ENCODE assay signal across 1 cellular context in genomic region chr3:170811928-170812591, GRCh38.
TF ChIP-seq lines count a peak whose summit lies in the region.

No MANE protein-coding gene starts in this region.

TF ChIP-seq in K562, 482 proteins besides CTCF, POLR2A, EP300 and RAD21 (continued from another document and continues in another):
- TF ChIP-seq ZBTB26 (CRISPR knock-in tag; IDR thresholded peaks at IDR 0.05) (0 out of 2 replicates have a peak, but pooled peaks have one; percentile 53), ZNF175 (CRISPR knock-in tag; IDR thresholded peaks at IDR 0.05; ENCODE audit: low read depth) (no peak), CBX3 (IDR thresholded peaks at IDR 0.05; ENCODE audit: borderline replicate concordance in 1 of 2, low read length in 2 of 2) (peak in 1 of 2 experiments; percentile 55; a peak in 1 of 3 replicates), BCOR (IDR thresholded peaks at IDR 0.05) (0 out of 2 replicates have a peak, but pooled peaks have one; percentile 52), VEZF1 (CRISPR knock-in tag; IDR thresholded peaks at IDR 0.05) (peak; percentile 87), KHSRP (IDR thresholded peaks at IDR 0.05) (no peak), JUN (IDR thresholded peaks at IDR 0.05; ENCODE audit: borderline replicate concordance, low read depth, low read length) (peak; percentile 34; the same call in 1 of the 2 replicates), JUN (CRISPR knock-in tag; IDR thresholded peaks at IDR 0.05; ENCODE audit: borderline replicate concordance) (no peak), MLLT1 (IDR thresholded peaks at IDR 0.05) (peak; percentile 76 to 80; a peak in 3 of 4 replicates), NCOA6 (IDR thresholded peaks at IDR 0.05) (no peak), EHMT2 (IDR thresholded peaks at IDR 0.05) (peak; percentile 51; the same call in 1 of the 2 replicates), MNT (conservative IDR thresholded peaks at IDR 0.05) (0 out of 4 replicates have a peak, but pooled peaks of 1 of the 2 experiments have one; percentile 22), ZNF592 (IDR thresholded peaks at IDR 0.05) (peak; percentile 83), ZNF23 (CRISPR knock-in tag; IDR thresholded peaks at IDR 0.05) (no peak), KDM2B (CRISPR knock-in tag; IDR thresholded peaks at IDR 0.05) (no peak), FOXP4 (CRISPR knock-in tag; IDR thresholded peaks at IDR 0.05; ENCODE audit: borderline replicate concordance) (no peak), ATF7 (IDR thresholded peaks at IDR 0.05) (peak; percentile 21; the same call in 1 of the 2 replicates), DMBX1 (CRISPR knock-in tag; IDR thresholded peaks at IDR 0.05; ENCODE audit: borderline replicate concordance) (0 out of 2 replicates have a peak, but pooled peaks have one; percentile 21), PTBP1 (IDR thresholded peaks at IDR 0.05; ENCODE audit: low read depth, low read length) (no peak), TEAD4 (IDR thresholded peaks at IDR 0.05; ENCODE audit: low read length) (no peak), TEAD4 (CRISPR knock-in tag; IDR thresholded peaks at IDR 0.05; ENCODE audit: borderline replicate concordance) (no peak), TAL1 (IDR thresholded peaks at IDR 0.05) (peak; percentile 3; the same call in 1 of the 2 replicates), KLF16 (IDR thresholded peaks at IDR 0.05) (peak; percentile 25; the same call in 1 of the 2 replicates), CXXC5 (CRISPR knock-in tag; IDR thresholded peaks at IDR 0.05) (0 out of 2 replicates have a peak, but pooled peaks have one; percentile 20), RBM14 (IDR thresholded peaks at IDR 0.05; ENCODE audit: borderline replicate concordance, insufficient read depth, low read depth, low read length) (no peak), XRCC5 (IDR thresholded peaks at IDR 0.05; ENCODE audit: low read depth, low read length) (peak; percentile 33; the same call in 1 of the 2 replicates), MEF2A (IDR thresholded peaks at IDR 0.05; ENCODE audit: control insufficient read depth, low read depth, low read length) (no peak), HLTF (IDR thresholded peaks at IDR 0.05) (0 out of 2 replicates have a peak, but pooled peaks have one; percentile 49), HDAC3 (IDR thresholded peaks at IDR 0.05; ENCODE audit: borderline replicate concordance, partially characterized antibody) (peak; percentile 27), ARID1B (IDR thresholded peaks at IDR 0.05) (0 out of 2 replicates have a peak, but pooled peaks have one; percentile 31), PATZ1 (CRISPR knock-in tag; IDR thresholded peaks at IDR 0.05; ENCODE audit: borderline replicate concordance) (no peak), PHF21A (IDR thresholded peaks at IDR 0.05; ENCODE audit: borderline replicate concordance, low read depth) (no peak; the same call in 1 of the 2 replicates), LCOR (CRISPR knock-in tag; IDR thresholded peaks at IDR 0.05) (peak; percentile 62; the same call in 1 of the 2 replicates), POLR2AphosphoS5 (IDR thresholded peaks at IDR 0.05; ENCODE audit: control insufficient read depth, insufficient read depth, low read depth, low read length) (no peak), DEAF1 (CRISPR knock-in tag; IDR thresholded peaks at IDR 0.05) (peak; percentile 96), MTA1 (IDR thresholded peaks at IDR 0.05; ENCODE audit: borderline replicate concordance) (0 out of 2 replicates have a peak, but pooled peaks have one; percentile 44), SMAD4 (CRISPR knock-in tag; conservative IDR thresholded peaks at IDR 0.05) (peak; percentile 47), ARID2 (IDR thresholded peaks at IDR 0.05) (peak; percentile 96; the same call in 1 of the 2 replicates), HBP1 (CRISPR knock-in tag; IDR thresholded peaks at IDR 0.05) (peak; percentile 65; the same call in 1 of the 2 replicates)
